In the genomic region with DNA sequence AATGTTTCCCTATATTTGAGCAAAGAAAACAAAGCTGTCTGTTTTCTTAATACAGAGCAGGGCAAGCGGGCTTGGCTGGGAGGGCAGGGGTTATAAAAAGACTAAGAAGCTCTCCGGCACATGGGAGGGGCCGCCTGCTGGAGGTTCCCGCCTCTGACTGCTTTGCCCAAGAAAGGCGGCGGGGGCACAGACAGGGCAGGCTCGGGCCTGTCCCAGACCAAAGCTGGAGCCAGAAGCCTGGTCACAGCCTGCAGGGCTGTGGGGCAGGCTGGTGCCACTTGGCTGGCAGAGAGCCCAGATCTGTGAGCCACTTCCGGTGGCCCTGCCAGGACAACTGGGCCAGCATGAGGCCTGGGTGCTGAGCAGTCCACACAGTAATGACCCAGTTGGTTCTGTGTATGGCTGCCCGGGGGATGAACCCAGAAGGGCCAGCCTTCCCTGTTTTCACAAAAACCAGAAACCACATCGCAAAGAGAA, we compare ENCODE assay signal across 8 cellular contexts.
A peak's percentile ranks its signal among the peaks of the same experiment; 100 is the strongest.
DNase-seq lines count a peak whose midpoint lies in the region; FAIRE-seq and TF ChIP-seq lines count a peak whose summit lies in the region.

No MANE protein-coding gene starts in this region.

- TF ChIP-seq POLR2A in H54 (IDR thresholded peaks at IDR 0.05; ENCODE audit: low read depth, low read length) (no peak), prostate gland (IDR thresholded peaks at IDR 0.05) (peak; percentile 22)

- H3K27ac ChIP-seq in angular gyrus (ENCODE audit: low read depth, low read length) (peak overlapping the region; percentile 84), right atrium auricular region (peak overlapping the region; percentile 77 to 84), prostate gland (peak overlapping the region; percentile 69 to 79)

- DNase-seq in AG09309 (ENCODE audit: low read depth) (peak; percentile 18), H54 (ENCODE audit: insufficient read length, low spot score) (peak; percentile 92), NCI-H510A (lab: John Stamatoyannopoulos, UW) (peak; percentile 88), right atrium auricular region (ENCODE audit: low spot score) (peak; percentile 91), prostate gland (ENCODE audit: low spot score) (peak; percentile 95), NCI-H187 treated with DMSO at 0.1 percent for 48 hours (lab: John Stamatoyannopoulos, UW) (no peak), T-helper 2 cell (no peak)

- H3K36me3 ChIP-seq in right atrium auricular region (no peaks in the 10 kb centered on the region), prostate gland (no peaks in the 10 kb centered on the region)

- H3K4me3 ChIP-seq in AG09309 (ENCODE audit: control insufficient read depth, low read depth, low read length): no peak overlapping the region
- H3K4me3 ChIP-seq in right atrium auricular region: no peak overlapping the region
- no peak overlapping the region for H3K4me3 ChIP-seq in prostate gland

- no peak for FAIRE-seq in H54 (lab: Jason Lieb, UNC)

- H3K27me3 ChIP-seq in right atrium auricular region (no peaks in the 10 kb centered on the region), prostate gland (replicated peaks; ENCODE audit: insufficient read depth) (no peaks in the 10 kb centered on the region)

- H3K9me3 ChIP-seq in right atrium auricular region: no peaks in the 10 kb centered on the region
- H3K9me3 ChIP-seq in prostate gland: no peaks in the 10 kb centered on the region

- H3K4me1 ChIP-seq in right atrium auricular region: peaks cover 0 to 36% of the 10 kb centered on the region in 2 donors
- peaks cover 9% of the 10 kb centered on the region for H3K4me1 ChIP-seq in prostate gland (replicated peaks)

- TF ChIP-seq CTCF in AG09309 (IDR thresholded peaks at IDR 0.05; ENCODE audit: control insufficient read depth, insufficient read depth, low read depth, low read length, missing control alignments) (peak; percentile 24), right atrium auricular region (IDR thresholded peaks at IDR 0.05) (peak in 1 of 2 donors; percentile 13), prostate gland (IDR thresholded peaks at IDR 0.05) (peak in 2 of 4 experiments; percentile 46 to 53)

- intact Hi-C loops in prostate gland (cut with DNase I): no loop called here

- WGBS in prostate gland: 2% methylated on average over 10 of the region's 10 CpGs

Comparison
In these comparisons a context has a peak if more than half of its experiments do, and no peak if none do; other contexts are left out.
1. DNase-seq: peak in AG09309 (single experiment), H54 (single experiment), NCI-H510A (single experiment), right atrium auricular region (single experiment) and prostate gland (single experiment); none in NCI-H187 treated with DMSO at 0.1 percent for 48 hours (single experiment) and T-helper 2 cell (0 of 5).
2. Peak in every context shown above with its lines, with median percentiles within 50 percentile points of each other: H3K27ac ChIP-seq.